In genomic region chr15:28573351-28573750, GRCh38 we compare ENCODE assay signal across 15 cellular contexts. TPM values are rescaled to one million over a fixed set of nuclear protein-coding genes. Genes with fewer than 3 reads are reported as not detected.
"Had no signal": no experiment of that assay in that cellular context is flagged by ENCODE, and none has a peak within 500 bp of the region (broad histone marks: within the 10 kb centered on the region; RNA-seq: fewer than 3 reads in every experiment).

No MANE protein-coding gene starts in this region.

RNA-seq across cellular contexts. Expression of gene GOLGA6L25, which starts 20.0 kb away (rescaled TPM):
- total RNA-seq: stomach, subcutaneous adipose tissue, suprapubic skin, temporal lobe, testis, thoracic aorta, thyroid gland, tibial nerve, transverse colon, upper lobe of left lung, upper lobe of right lung, ureter, urinary bladder, uterus, vagina had no signal
- polyA plus RNA-seq: stomach, urinary bladder had no signal

RNA-seq across cellular contexts. Expression of gene GOLGA8G, which starts 40.6 kb away (rescaled TPM):
- total RNA-seq: stomach, subcutaneous adipose tissue, suprapubic skin, temporal lobe, thoracic aorta, thyroid gland, tibial nerve, transverse colon, upper lobe of left lung, upper lobe of right lung, ureter, urinary bladder, uterus, vagina had no signal
- polyA plus RNA-seq: urinary bladder had no signal
